27 cellular contexts compared by ENCODE assay signal in genomic region chr7:154463794-154464193, GRCh38.
DNase-seq lines count a peak whose midpoint lies in the region; ATAC-seq, FAIRE-seq and TF ChIP-seq lines count a peak whose summit lies in the region.
"Had no signal": no experiment of that assay in that cellular context is flagged by ENCODE, and none has a peak within 500 bp of the region (broad histone marks: within the 10 kb centered on the region; RNA-seq: fewer than 3 reads in every experiment).

No MANE protein-coding gene starts in this region.

- no peak overlapping the region for H3K9ac ChIP-seq in K562 (ENCODE audit: insufficient read depth in 1 of 2, low read depth in 2 of 2, low read length in 2 of 2)
- no peak overlapping the region for H3K9ac ChIP-seq in neuronal stem cell (ENCODE audit: low read depth, low read length, poor library complexity)
- H3K9ac ChIP-seq: BLaER1 had no signal

- no peaks in the 10 kb centered on the region for H3K4me1 ChIP-seq in K562 (replicated peaks in 1 of 2; ENCODE audit: control insufficient read depth in 2 of 2, insufficient read depth in 2 of 2, low read length in 2 of 2)
- no peaks in the 10 kb centered on the region for H3K4me1 ChIP-seq in neuronal stem cell (ENCODE audit: control insufficient read depth in 2 of 2, insufficient read depth in 1 of 2, low read depth in 1 of 2, low read length in 2 of 2)
- H3K4me1 ChIP-seq: BE2C, BLaER1 had no signal

- peaks cover 17 to 44% (median 25%) of the 10 kb centered on the region in 6 donors for H3K9me3 Mint-ChIP-seq in immature natural killer cell

- H3K36me3 Mint-ChIP-seq in immature natural killer cell: no peaks in the 10 kb centered on the region
- H3K36me3 Mint-ChIP-seq: CD14-positive monocyte; CD4-positive, alpha-beta memory T cell; CD4-positive, CD25-positive, alpha-beta regulatory T cell; CD8-positive, alpha-beta memory T cell had no signal

- no peak overlapping the region for H3K4me2 ChIP-seq in K562 (ENCODE audit: insufficient read depth, low read length)
- no peak overlapping the region for H3K4me2 ChIP-seq in neuronal stem cell (ENCODE audit: insufficient read depth, low read length, poor library complexity, severe bottlenecking)
- H3K4me2 ChIP-seq: BLaER1 had no signal

- CTCF ChIA-PET in K562 (lab: Yijun Ruan, JAX; ENCODE audit: low intra/inter-chr PET ratio): no interaction called here

- WGBS in K562 (ENCODE audit: insufficient coverage, low coverage, missing lambda C conversion rate): 1% methylated on average over 5 of the region's 5 CpGs
- WGBS in neuronal stem cell (ENCODE audit: extremely low coverage in 2 of 2, insufficient read length in 2 of 2, insufficient replicate concordance in 1 of 2), 2 donors: no CpG with 5 or more reads among the region's 5 CpGs

- in situ Hi-C loops in K562 (cut with MboI): no loop called here
- in situ Hi-C loops in KBM-7 (cut with MboI; ENCODE audit: low pct_unique_long_range_greater_than_20kb, low sequenced_read_pairs): no loop called here

- H2AFZ ChIP-seq in K562 (ENCODE audit: low read depth, low read length) (no peak overlapping the region), neuronal stem cell (ENCODE audit: low read length) (no peak overlapping the region)

- H3K79me1 ChIP-seq in neuronal stem cell (ENCODE audit: low read depth, low read length): no peaks in the 10 kb centered on the region

- H3K18ac ChIP-seq in neuronal stem cell (ENCODE audit: low read length): peak overlapping the region; percentile 40

- H3K9me1 ChIP-seq in K562 (ENCODE audit: control insufficient read depth, insufficient read depth, low read length): no peaks in the 10 kb centered on the region

- H3K23ac ChIP-seq in neuronal stem cell (ENCODE audit: low read depth, low read length, poor library complexity): no peak overlapping the region

- H4K20me1 ChIP-seq in K562 (replicated peaks; ENCODE audit: control insufficient read depth, insufficient read depth, low read length): no peaks in the 10 kb centered on the region
- H4K20me1 ChIP-seq: BLaER1 had no signal

- no TSS peak for BruUV-seq in K562 (replicated peaks; lab: Mats Ljungman, UMichigan)

- H3K4me3 Mint-ChIP-seq in immature natural killer cell: no peak overlapping the region
- H3K4me3 Mint-ChIP-seq: CD14-positive monocyte; CD4-positive, alpha-beta memory T cell; CD4-positive, CD25-positive, alpha-beta regulatory T cell; CD8-positive, alpha-beta memory T cell had no signal

- H3K27me3 ChIP-seq in K562 (ENCODE audit: control insufficient read depth in 2 of 2, insufficient read depth in 2 of 2, low read length in 2 of 2) (no peaks in the 10 kb centered on the region), neuronal stem cell (ENCODE audit: control insufficient read depth in 3 of 3, insufficient read depth in 3 of 3, low read depth in 1 of 3, low read length in 3 of 3) (no peaks in the 10 kb centered on the region)
- H3K27me3 ChIP-seq: BE2C, BLaER1 had no signal

- H3K9me3 ChIP-seq in K562 (replicated peaks; ENCODE audit: control insufficient read depth, insufficient read depth, low read depth, low read length) (no peaks in the 10 kb centered on the region), neuronal stem cell (replicated peaks in 1 of 2; ENCODE audit: control insufficient read depth in 2 of 2, insufficient read depth in 1 of 2, low read depth in 1 of 2, low read length in 2 of 2) (no peaks in the 10 kb centered on the region)
- H3K9me3 ChIP-seq: BE2C had no signal

- no peak for TF ChIP-seq CTCF in K562 (IDR thresholded peaks at IDR 0.05 in 2 of 3, conservative IDR thresholded peaks at IDR 0.05 in 1 of 3; ENCODE audit: insufficient read depth in 2 of 3, low read depth in 1 of 3, low read length in 3 of 3)

- peak; percentile 1 for DNase-seq in MV-4-11 (lab: John Stamatoyannopoulos, UW)
- no peak for DNase-seq in K562 (ENCODE audit: extremely low read depth in 1 of 4, low spot score in 3 of 4)
- no peak for DNase-seq in neuronal stem cell (ENCODE audit: low spot score)
- no peak for DNase-seq in NCI-H1694 treated with DMSO at 0.1 percent for 48 hours (lab: John Stamatoyannopoulos, UW)
- DNase-seq in immature natural killer cell: no peak
- DNase-seq in KBM-7: no peak
- DNase-seq: 8988T; ACHN; BE2C; C1 segment of cervical spinal cord; CD4-positive, alpha-beta memory T cell; CD4-positive, CD25-positive, alpha-beta regulatory T cell; CD8-positive, alpha-beta memory T cell; COR-L47; DMS 273 treated with DMSO at 0.1 percent for 48 hours; DMS153; DMS53; DMS79; DND-41; EL; GDM1 had no signal

- no peak overlapping the region for H2BK5ac ChIP-seq in neuronal stem cell (ENCODE audit: low read length)

- no peak overlapping the region for H2AK5ac ChIP-seq in neuronal stem cell (ENCODE audit: low read depth, low read length)

- H2BK120ac ChIP-seq in neuronal stem cell (ENCODE audit: low read depth, low read length): no peak overlapping the region

- H4K91ac ChIP-seq in neuronal stem cell (ENCODE audit: low read depth, low read length, poor library complexity): no peak overlapping the region

- H2BK12ac ChIP-seq in neuronal stem cell (ENCODE audit: low read length): no peak overlapping the region

- H3K4ac ChIP-seq in neuronal stem cell (ENCODE audit: low read length): no peak overlapping the region

- no peaks in the 10 kb centered on the region for H3K36me3 ChIP-seq in K562 (ENCODE audit: control insufficient read depth, insufficient read depth, low read length)
- H3K36me3 ChIP-seq in neuronal stem cell (replicated peaks in 1 of 2; ENCODE audit: control insufficient read depth in 2 of 2, insufficient read depth in 2 of 2, low read length in 2 of 2): no peaks in the 10 kb centered on the region
- H3K36me3 ChIP-seq: BE2C, BLaER1 had no signal

- POLR2A ChIA-PET in K562 (lab: Yijun Ruan, JAX): no interaction called here

- H3K4me1 Mint-ChIP-seq in immature natural killer cell: no peaks in the 10 kb centered on the region
- H3K4me1 Mint-ChIP-seq: CD14-positive monocyte; CD4-positive, alpha-beta memory T cell; CD4-positive, CD25-positive, alpha-beta regulatory T cell; CD8-positive, alpha-beta memory T cell had no signal

- no peaks in the 10 kb centered on the region for H3K27me3 Mint-ChIP-seq in immature natural killer cell (ENCODE audit: low read depth in 3 of 3)
- H3K27me3 Mint-ChIP-seq: CD4-positive, CD25-positive, alpha-beta regulatory T cell; CD8-positive, alpha-beta memory T cell had no signal

- H3K27ac ChIP-seq in K562 (ENCODE audit: extremely low read depth, low read depth, low read length): no peak overlapping the region
- H3K27ac ChIP-seq in neuronal stem cell (replicated peaks; ENCODE audit: low read length): no peak overlapping the region
- H3K27ac ChIP-seq: BLaER1 had no signal

- H3K14ac ChIP-seq in neuronal stem cell (ENCODE audit: low read length): no peak overlapping the region

- TF ChIP-seq EP300 in K562 (IDR thresholded peaks at IDR 0.05; ENCODE audit: low read length): no peak

- H4K8ac ChIP-seq in neuronal stem cell (ENCODE audit: low read depth, low read length): no peak overlapping the region

- intact Hi-C loops in K562 (cut with micrococcal nuclease): no loop called here

- no peaks in the 10 kb centered on the region for H3K79me2 ChIP-seq in K562 (ENCODE audit: control insufficient read depth, insufficient read depth, low read length)

- no peak overlapping the region for H2BK15ac ChIP-seq in neuronal stem cell (ENCODE audit: low read length)

- no peak for FAIRE-seq in K562 (lab: Jason Lieb, UNC)
- FAIRE-seq: A204.1, GM12878, GM12892, GM18507 had no signal

- ATAC-seq in K562: no peak
- ATAC-seq: GM12878 had no signal

- no peak for TF ChIP-seq RAD21 in K562 (CRISPR knock-in tag; conservative IDR thresholded peaks at IDR 0.05 in 1 of 2, IDR thresholded peaks at IDR 0.05 in 1 of 2)

- TF ChIP-seq POLR2A in K562 (conservative IDR thresholded peaks at IDR 0.05): no peak

- H3K4me3 ChIP-seq in K562: no peak overlapping the region
- no peak overlapping the region for H3K4me3 ChIP-seq in neuronal stem cell (ENCODE audit: low read length in 2 of 2)
- H3K4me3 ChIP-seq: BLaER1, GM12878 had no signal

- no peak overlapping the region for H3K27ac Mint-ChIP-seq in immature natural killer cell
- H3K27ac Mint-ChIP-seq: CD14-positive monocyte; CD4-positive, alpha-beta memory T cell; CD4-positive, CD25-positive, alpha-beta regulatory T cell; CD8-positive, alpha-beta memory T cell had no signal

TF ChIP-seq in K562, 482 proteins besides CTCF, POLR2A, EP300 and RAD21:
- peak; percentile 71 for TF ChIP-seq NFIC (IDR thresholded peaks at IDR 0.05)
- no peak for TF ChIP-seq ZNF24 (IDR thresholded peaks at IDR 0.05)
- no peak for TF ChIP-seq ESRRA (IDR thresholded peaks at IDR 0.05; ENCODE audit: borderline replicate concordance, low read depth)
